In genomic region chr3:48991851-48992545, GRCh38 we compare ENCODE assay signal across 1 cellular context.
TF ChIP-seq lines count a peak whose summit lies in the region.

No MANE protein-coding gene starts in this region.

TF ChIP-seq in IMR-90, 13 proteins besides CTCF, POLR2A, EP300 and RAD21 (continued from another document):
- no peak for TF ChIP-seq MAZ (IDR thresholded peaks at IDR 0.05; ENCODE audit: borderline replicate concordance, low read depth, low read length)
- no peak for TF ChIP-seq FOS (IDR thresholded peaks at IDR 0.05; ENCODE audit: low read depth, low read length)
- TF ChIP-seq ELK1 (IDR thresholded peaks at IDR 0.05; ENCODE audit: borderline replicate concordance, low read depth, low read length) = no peak
- TF ChIP-seq CEBPB (IDR thresholded peaks at IDR 0.05; ENCODE audit: low read depth, low read length) = no peak
- TF ChIP-seq, protein P1, sequence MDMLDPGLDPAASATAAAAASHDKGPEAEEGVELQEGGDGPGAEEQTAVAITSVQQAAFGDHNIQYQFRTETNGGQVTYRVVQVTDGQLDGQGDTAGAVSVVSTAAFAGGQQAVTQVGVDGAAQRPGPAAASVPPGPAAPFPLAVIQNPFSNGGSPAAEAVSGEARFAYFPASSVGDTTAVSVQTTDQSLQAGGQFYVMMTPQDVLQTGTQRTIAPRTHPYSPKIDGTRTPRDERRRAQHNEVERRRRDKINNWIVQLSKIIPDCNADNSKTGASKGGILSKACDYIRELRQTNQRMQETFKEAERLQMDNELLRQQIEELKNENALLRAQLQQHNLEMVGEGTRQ (IDR thresholded peaks at IDR 0.05; ENCODE audit: low read depth, low read length) = no peak
- no peak for TF ChIP-seq CHD1 (IDR thresholded peaks at IDR 0.05; ENCODE audit: low read depth, low read length)
TF ChIP-seq in IMR-90: peak in this region for 0.
